ENCODE assay signal across 13 cellular contexts in genomic region chr20:58753929-58754551, GRCh38.
"Had no signal": no experiment of that assay in that cellular context is flagged by ENCODE, and none has a peak within 500 bp of the region (broad histone marks: within the 10 kb centered on the region; RNA-seq: fewer than 3 reads in every experiment).

No MANE protein-coding gene starts in this region.

- H3K27me3 ChIP-seq: pancreas had no signal

- DNase-seq: activated CD4-positive, alpha-beta T cell treated with anti-CD3 and anti-CD28 coated beads for 1 hour; activated naive CD4-positive, alpha-beta T cell treated with Interleukin-2 at 50 U/mL for 16 hours; activated T-cell treated with anti-CD3 and anti-CD28 coated beads, Interleukin-2, amount 50 U/mL, for 1 hour; anterior cingulate cortex; central memory CD4-positive, alpha-beta T cell; foreskin melanocyte; mesendoderm; naive thymus-derived CD8-positive, alpha-beta T cell; pancreas; stimulated activated CD4-positive, alpha-beta T cell treated with anti-CD3 and anti-CD28 coated beads, Interleukin-4, amount 100 ng/mL, for 4 hours; T-helper 17 cell had no signal

- H3K27ac ChIP-seq: pancreas, VCaP had no signal

- H3K36me3 ChIP-seq: pancreas had no signal

- H3K4me1 ChIP-seq: pancreas had no signal

- H3K9me3 ChIP-seq: pancreas had no signal

- FAIRE-seq: colon, pancreas had no signal

- H3K4me3 ChIP-seq: pancreas had no signal
